ENCODE assay signal across 9 cellular contexts in the genomic region with DNA sequence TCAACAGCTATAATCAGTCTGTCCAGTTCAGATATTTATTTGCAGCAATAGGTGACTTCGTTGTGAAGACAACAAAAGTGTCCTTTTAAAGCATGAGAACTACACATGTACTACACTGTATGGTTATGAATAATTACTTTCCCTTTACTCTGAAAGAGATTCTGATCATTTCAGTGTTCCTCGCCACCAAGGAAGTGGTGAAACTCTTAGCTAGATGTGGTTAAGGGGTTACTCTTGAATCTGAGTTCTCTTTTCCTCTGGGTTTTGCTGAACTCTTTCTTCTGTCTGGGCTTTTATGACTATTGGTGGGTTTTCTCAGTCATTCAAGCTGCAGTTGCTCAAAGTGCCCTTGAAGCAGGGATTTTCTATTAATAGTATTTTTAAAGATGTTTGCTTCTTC.
A peak's percentile ranks its signal among the peaks of the same experiment; 100 is the strongest.
DNase-seq lines count a peak whose midpoint lies in the region; ATAC-seq and FAIRE-seq lines count a peak whose summit lies in the region.
"Had no signal": no experiment of that assay in that cellular context is flagged by ENCODE, and none has a peak within 500 bp of the region (broad histone marks: within the 10 kb centered on the region; RNA-seq: fewer than 3 reads in every experiment).

No MANE protein-coding gene starts in this region.

- ATAC-seq in GM18519 (IDR thresholded peaks at IDR 0.05; ENCODE audit: low FRiP score, unreplicated experiment) (peak; percentile 99), GM21423 (IDR thresholded peaks at IDR 0.05; ENCODE audit: unreplicated experiment) (peak; percentile 98), HG03439 (IDR thresholded peaks at IDR 0.05; ENCODE audit: unreplicated experiment) (peak; percentile 93)
- ATAC-seq: HCT116 had no signal

- FAIRE-seq in RCC 7860 (lab: Jason Lieb, UNC) = no peak

- DNase-seq in activated naive CD8-positive, alpha-beta T cell treated with anti-CD3 and anti-CD28 coated beads, Interleukin-2, amount 50 U/mL, for 16 hours (ENCODE audit: low read depth, low spot score) = peak; percentile 1
- DNase-seq in HK-2 (ENCODE audit: unreplicated experiment) (no peak), SW480 (ENCODE audit: low spot score) (no peak), germinal center (ENCODE audit: low spot score) (no peak), RCC 7860 (ENCODE audit: low spot score) (no peak)
